ENCODE assay signal across 1 cellular context in the genomic region with DNA sequence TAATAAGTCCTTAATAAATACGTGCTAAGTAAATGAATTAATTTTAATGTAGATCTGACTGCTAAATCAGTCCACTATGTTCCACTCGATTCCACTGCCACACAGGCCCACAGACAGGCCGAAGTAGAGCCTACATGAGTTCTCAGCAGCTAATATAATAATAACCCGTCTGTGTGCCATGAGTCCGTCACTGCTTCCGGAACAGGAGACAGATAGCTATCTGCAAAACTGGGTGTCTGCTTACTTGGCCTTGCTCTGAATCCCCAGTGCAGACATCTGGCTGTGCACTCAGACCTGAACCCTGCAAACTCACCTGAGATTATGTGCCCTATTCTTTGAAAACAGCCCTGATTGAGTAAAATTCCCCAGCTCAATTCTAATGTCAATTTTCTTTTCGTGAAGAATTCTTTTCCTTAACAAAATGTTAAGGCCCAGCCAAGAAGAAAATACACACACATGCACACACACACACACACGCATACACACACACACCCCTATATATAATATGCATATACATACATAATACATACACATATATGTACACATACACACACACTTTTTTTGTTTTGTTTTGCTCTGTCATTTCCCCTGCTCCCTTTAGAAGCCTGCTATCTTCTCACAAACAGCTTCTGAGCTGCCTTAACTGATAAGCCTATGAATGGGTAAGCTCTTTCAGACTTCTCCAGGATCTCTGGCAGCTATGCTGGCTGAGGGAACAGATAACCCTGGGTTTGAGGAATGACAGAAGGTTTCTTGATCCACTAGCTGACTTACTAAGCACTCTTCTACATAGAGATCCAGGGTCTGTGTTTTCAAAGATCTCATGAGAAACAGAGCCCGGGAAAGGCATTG.
A peak's percentile ranks its signal among the peaks of the same experiment; 100 is the strongest.
TF ChIP-seq lines count a peak whose summit lies in the region.

No MANE protein-coding gene starts in this region.

TF ChIP-seq in K562, 482 proteins besides CTCF, POLR2A, EP300 and RAD21 (continued from another document and continues in another):
- TF ChIP-seq, protein P1, sequence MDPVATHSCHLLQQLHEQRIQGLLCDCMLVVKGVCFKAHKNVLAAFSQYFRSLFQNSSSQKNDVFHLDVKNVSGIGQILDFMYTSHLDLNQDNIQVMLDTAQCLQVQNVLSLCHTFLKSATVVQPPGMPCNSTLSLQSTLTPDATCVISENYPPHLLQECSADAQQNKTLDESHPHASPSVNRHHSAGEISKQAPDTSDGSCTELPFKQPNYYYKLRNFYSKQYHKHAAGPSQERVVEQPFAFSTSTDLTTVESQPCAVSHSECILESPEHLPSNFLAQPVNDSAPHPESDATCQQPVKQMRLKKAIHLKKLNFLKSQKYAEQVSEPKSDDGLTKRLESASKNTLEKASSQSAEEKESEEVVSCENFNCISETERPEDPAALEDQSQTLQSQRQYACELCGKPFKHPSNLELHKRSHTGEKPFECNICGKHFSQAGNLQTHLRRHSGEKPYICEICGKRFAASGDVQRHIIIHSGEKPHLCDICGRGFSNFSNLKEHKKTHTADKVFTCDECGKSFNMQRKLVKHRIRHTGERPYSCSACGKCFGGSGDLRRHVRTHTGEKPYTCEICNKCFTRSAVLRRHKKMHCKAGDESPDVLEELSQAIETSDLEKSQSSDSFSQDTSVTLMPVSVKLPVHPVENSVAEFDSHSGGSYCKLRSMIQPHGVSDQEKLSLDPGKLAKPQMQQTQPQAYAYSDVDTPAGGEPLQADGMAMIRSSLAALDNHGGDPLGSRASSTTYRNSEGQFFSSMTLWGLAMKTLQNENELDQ (CRISPR knock-in tag; IDR thresholded peaks at IDR 0.05; ENCODE audit: borderline replicate concordance), result no peak
- TF ChIP-seq, protein P2, sequence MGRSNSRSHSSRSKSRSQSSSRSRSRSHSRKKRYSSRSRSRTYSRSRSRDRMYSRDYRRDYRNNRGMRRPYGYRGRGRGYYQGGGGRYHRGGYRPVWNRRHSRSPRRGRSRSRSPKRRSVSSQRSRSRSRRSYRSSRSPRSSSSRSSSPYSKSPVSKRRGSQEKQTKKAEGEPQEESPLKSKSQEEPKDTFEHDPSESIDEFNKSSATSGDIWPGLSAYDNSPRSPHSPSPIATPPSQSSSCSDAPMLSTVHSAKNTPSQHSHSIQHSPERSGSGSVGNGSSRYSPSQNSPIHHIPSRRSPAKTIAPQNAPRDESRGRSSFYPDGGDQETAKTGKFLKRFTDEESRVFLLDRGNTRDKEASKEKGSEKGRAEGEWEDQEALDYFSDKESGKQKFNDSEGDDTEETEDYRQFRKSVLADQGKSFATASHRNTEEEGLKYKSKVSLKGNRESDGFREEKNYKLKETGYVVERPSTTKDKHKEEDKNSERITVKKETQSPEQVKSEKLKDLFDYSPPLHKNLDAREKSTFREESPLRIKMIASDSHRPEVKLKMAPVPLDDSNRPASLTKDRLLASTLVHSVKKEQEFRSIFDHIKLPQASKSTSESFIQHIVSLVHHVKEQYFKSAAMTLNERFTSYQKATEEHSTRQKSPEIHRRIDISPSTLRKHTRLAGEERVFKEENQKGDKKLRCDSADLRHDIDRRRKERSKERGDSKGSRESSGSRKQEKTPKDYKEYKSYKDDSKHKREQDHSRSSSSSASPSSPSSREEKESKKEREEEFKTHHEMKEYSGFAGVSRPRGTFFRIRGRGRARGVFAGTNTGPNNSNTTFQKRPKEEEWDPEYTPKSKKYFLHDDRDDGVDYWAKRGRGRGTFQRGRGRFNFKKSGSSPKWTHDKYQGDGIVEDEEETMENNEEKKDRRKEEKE (IDR thresholded peaks at IDR 0.05; ENCODE audit: borderline replicate concordance in 1 of 2, control insufficient read depth in 1 of 2, low read depth in 2 of 2, low read length in 1 of 2), result 0 out of 4 replicates have a peak, but pooled peaks of 1 of the 2 experiments have one; percentile 47
- TF ChIP-seq SNIP1 (IDR thresholded peaks at IDR 0.05; ENCODE audit: low read depth) (no peak), ELF1 (tag; IDR thresholded peaks at IDR 0.05) (peak; percentile 64; the same call in 1 of the 2 replicates), HEY1 (CRISPR knock-in tag; IDR thresholded peaks at IDR 0.05; ENCODE audit: borderline replicate concordance) (peak; percentile 26; the same call in 1 of the 2 replicates), ZNF764 (CRISPR knock-in tag; IDR thresholded peaks at IDR 0.05; ENCODE audit: low read depth) (no peak), HDAC3 (IDR thresholded peaks at IDR 0.05; ENCODE audit: borderline replicate concordance, partially characterized antibody) (peak; percentile 90), PML (IDR thresholded peaks at IDR 0.05; ENCODE audit: low read length) (peak; percentile 98), MAFG (tag; conservative IDR thresholded peaks at IDR 0.05) (peak; percentile 91), GABPA (tag; conservative IDR thresholded peaks at IDR 0.05; ENCODE audit: low read depth) (peak; percentile 57), FOXA3 (CRISPR knock-in tag; conservative IDR thresholded peaks at IDR 0.05 in 1 of 2, IDR thresholded peaks at IDR 0.05 in 1 of 2) (no peak; a peak in 1 of 4 replicates), MEF2A (IDR thresholded peaks at IDR 0.05; ENCODE audit: control insufficient read depth, low read depth, low read length) (0 out of 2 replicates have a peak, but pooled peaks have one; percentile 49), ZC3H8 (IDR thresholded peaks at IDR 0.05) (0 out of 2 replicates have a peak, but pooled peaks have one; percentile 31), ESRRA (IDR thresholded peaks at IDR 0.05; ENCODE audit: borderline replicate concordance, low read depth) (no peak), FOXK1 (CRISPR knock-in tag; IDR thresholded peaks at IDR 0.05; ENCODE audit: borderline replicate concordance) (no peak), BHLHE40 (IDR thresholded peaks at IDR 0.05; ENCODE audit: low read length) (peak; percentile 52; the same call in 1 of the 2 replicates), MTA2 (IDR thresholded peaks at IDR 0.05; ENCODE audit: low read depth) (peak; percentile 99), SMAD1 (IDR thresholded peaks at IDR 0.05; ENCODE audit: low read depth, low read length, partially characterized antibody) (peak; percentile 87), MBD2 (IDR thresholded peaks at IDR 0.05; ENCODE audit: borderline replicate concordance, low read depth) (peak; percentile 89), ZNF140 (CRISPR knock-in tag; IDR thresholded peaks at IDR 0.05) (no peak), CBFA2T2 (conservative IDR thresholded peaks at IDR 0.05) (peak; percentile 99), ZEB2 (IDR thresholded peaks at IDR 0.05) (0 out of 2 replicates have a peak, but pooled peaks have one; percentile 27), FOSL1 (tag; conservative IDR thresholded peaks at IDR 0.05) (peak; percentile 76), NUFIP1 (IDR thresholded peaks at IDR 0.05; ENCODE audit: partially characterized antibody) (peak; percentile 11), LEF1 (IDR thresholded peaks at IDR 0.05) (peak; percentile 92), SMAD3 (CRISPR knock-in tag; conservative IDR thresholded peaks at IDR 0.05) (peak; percentile 80), CC2D1A (IDR thresholded peaks at IDR 0.05) (peak; percentile 99), TARDBP (IDR thresholded peaks at IDR 0.05) (peak; percentile 26; the same call in 1 of the 2 replicates), ZNF668 (CRISPR knock-in tag; IDR thresholded peaks at IDR 0.05) (peak; percentile 81)
- TF ChIP-seq, protein P3, sequence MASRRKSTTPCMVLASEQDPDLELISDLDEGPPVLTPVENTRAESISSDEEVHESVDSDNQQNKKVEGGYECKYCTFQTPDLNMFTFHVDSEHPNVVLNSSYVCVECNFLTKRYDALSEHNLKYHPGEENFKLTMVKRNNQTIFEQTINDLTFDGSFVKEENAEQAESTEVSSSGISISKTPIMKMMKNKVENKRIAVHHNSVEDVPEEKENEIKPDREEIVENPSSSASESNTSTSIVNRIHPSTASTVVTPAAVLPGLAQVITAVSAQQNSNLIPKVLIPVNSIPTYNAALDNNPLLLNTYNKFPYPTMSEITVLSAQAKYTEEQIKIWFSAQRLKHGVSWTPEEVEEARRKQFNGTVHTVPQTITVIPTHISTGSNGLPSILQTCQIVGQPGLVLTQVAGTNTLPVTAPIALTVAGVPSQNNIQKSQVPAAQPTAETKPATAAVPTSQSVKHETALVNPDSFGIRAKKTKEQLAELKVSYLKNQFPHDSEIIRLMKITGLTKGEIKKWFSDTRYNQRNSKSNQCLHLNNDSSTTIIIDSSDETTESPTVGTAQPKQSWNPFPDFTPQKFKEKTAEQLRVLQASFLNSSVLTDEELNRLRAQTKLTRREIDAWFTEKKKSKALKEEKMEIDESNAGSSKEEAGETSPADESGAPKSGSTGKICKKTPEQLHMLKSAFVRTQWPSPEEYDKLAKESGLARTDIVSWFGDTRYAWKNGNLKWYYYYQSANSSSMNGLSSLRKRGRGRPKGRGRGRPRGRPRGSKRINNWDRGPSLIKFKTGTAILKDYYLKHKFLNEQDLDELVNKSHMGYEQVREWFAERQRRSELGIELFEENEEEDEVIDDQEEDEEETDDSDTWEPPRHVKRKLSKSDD (conservative IDR thresholded peaks at IDR 0.05; ENCODE audit: low read length), result no peak
- TF ChIP-seq, protein P4, sequence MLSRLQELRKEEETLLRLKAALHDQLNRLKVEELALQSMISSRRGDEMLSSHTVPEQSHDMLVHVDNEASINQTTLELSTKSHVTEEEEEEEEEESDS (CRISPR knock-in tag; IDR thresholded peaks at IDR 0.05), result no peak
- TF ChIP-seq, protein P5, sequence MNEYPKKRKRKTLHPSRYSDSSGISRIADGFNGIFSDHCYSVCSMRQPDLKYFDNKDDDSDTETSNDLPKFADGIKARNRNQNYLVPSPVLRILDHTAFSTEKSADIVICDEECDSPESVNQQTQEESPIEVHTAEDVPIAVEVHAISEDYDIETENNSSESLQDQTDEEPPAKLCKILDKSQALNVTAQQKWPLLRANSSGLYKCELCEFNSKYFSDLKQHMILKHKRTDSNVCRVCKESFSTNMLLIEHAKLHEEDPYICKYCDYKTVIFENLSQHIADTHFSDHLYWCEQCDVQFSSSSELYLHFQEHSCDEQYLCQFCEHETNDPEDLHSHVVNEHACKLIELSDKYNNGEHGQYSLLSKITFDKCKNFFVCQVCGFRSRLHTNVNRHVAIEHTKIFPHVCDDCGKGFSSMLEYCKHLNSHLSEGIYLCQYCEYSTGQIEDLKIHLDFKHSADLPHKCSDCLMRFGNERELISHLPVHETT (CRISPR knock-in tag; conservative IDR thresholded peaks at IDR 0.05 in 1 of 2, IDR thresholded peaks at IDR 0.05 in 1 of 2), result peak in 1 of 2 experiments; percentile 74; a peak in 1 of 4 replicates
- TF ChIP-seq, protein P6, sequence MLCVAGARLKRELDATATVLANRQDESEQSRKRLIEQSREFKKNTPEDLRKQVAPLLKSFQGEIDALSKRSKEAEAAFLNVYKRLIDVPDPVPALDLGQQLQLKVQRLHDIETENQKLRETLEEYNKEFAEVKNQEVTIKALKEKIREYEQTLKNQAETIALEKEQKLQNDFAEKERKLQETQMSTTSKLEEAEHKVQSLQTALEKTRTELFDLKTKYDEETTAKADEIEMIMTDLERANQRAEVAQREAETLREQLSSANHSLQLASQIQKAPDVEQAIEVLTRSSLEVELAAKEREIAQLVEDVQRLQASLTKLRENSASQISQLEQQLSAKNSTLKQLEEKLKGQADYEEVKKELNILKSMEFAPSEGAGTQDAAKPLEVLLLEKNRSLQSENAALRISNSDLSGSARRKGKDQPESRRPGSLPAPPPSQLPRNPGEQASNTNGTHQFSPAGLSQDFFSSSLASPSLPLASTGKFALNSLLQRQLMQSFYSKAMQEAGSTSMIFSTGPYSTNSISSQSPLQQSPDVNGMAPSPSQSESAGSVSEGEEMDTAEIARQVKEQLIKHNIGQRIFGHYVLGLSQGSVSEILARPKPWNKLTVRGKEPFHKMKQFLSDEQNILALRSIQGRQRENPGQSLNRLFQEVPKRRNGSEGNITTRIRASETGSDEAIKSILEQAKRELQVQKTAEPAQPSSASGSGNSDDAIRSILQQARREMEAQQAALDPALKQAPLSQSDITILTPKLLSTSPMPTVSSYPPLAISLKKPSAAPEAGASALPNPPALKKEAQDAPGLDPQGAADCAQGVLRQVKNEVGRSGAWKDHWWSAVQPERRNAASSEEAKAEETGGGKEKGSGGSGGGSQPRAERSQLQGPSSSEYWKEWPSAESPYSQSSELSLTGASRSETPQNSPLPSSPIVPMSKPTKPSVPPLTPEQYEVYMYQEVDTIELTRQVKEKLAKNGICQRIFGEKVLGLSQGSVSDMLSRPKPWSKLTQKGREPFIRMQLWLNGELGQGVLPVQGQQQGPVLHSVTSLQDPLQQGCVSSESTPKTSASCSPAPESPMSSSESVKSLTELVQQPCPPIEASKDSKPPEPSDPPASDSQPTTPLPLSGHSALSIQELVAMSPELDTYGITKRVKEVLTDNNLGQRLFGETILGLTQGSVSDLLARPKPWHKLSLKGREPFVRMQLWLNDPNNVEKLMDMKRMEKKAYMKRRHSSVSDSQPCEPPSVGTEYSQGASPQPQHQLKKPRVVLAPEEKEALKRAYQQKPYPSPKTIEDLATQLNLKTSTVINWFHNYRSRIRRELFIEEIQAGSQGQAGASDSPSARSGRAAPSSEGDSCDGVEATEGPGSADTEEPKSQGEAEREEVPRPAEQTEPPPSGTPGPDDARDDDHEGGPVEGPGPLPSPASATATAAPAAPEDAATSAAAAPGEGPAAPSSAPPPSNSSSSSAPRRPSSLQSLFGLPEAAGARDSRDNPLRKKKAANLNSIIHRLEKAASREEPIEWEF (CRISPR knock-in tag; IDR thresholded peaks at IDR 0.05), result peak; percentile 83; the same call in 1 of the 2 replicates
- TF ChIP-seq, protein P7, sequence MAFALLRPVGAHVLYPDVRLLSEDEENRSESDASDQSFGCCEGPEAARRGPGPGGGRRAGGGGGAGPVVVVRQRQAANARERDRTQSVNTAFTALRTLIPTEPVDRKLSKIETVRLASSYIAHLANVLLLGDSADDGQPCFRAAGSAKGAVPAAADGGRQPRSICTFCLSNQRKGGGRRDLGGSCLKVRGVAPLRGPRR (CRISPR knock-in tag; IDR thresholded peaks at IDR 0.05), result no peak
- TF ChIP-seq, protein P8, sequence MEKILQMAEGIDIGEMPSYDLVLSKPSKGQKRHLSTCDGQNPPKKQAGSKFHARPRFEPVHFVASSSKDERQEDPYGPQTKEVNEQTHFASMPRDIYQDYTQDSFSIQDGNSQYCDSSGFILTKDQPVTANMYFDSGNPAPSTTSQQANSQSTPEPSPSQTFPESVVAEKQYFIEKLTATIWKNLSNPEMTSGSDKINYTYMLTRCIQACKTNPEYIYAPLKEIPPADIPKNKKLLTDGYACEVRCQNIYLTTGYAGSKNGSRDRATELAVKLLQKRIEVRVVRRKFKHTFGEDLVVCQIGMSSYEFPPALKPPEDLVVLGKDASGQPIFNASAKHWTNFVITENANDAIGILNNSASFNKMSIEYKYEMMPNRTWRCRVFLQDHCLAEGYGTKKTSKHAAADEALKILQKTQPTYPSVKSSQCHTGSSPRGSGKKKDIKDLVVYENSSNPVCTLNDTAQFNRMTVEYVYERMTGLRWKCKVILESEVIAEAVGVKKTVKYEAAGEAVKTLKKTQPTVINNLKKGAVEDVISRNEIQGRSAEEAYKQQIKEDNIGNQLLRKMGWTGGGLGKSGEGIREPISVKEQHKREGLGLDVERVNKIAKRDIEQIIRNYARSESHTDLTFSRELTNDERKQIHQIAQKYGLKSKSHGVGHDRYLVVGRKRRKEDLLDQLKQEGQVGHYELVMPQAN (IDR thresholded peaks at IDR 0.05; ENCODE audit: borderline replicate concordance), result no peak
- TF ChIP-seq, protein P9, sequence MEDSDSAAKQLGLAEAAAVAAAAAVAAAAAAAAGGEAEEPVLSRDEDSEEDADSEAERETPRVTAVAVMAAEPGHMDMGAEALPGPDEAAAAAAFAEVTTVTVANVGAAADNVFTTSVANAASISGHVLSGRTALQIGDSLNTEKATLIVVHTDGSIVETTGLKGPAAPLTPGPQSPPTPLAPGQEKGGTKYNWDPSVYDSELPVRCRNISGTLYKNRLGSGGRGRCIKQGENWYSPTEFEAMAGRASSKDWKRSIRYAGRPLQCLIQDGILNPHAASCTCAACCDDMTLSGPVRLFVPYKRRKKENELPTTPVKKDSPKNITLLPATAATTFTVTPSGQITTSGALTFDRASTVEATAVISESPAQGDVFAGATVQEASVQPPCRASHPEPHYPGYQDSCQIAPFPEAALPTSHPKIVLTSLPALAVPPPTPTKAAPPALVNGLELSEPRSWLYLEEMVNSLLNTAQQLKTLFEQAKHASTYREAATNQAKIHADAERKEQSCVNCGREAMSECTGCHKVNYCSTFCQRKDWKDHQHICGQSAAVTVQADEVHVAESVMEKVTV (CRISPR knock-in tag; IDR thresholded peaks at IDR 0.05), result peak; percentile 32; the same call in 1 of the 2 replicates
